In genomic region chr12:79689477-79690155, GRCh38 we compare ENCODE assay signal across 8 cellular contexts. TPM values are rescaled to one million over a fixed set of nuclear protein-coding genes. Genes with fewer than 3 reads are reported as not detected.
DNase-seq lines count a peak whose midpoint lies in the region; ATAC-seq and TF ChIP-seq lines count a peak whose summit lies in the region.

No MANE protein-coding gene starts in this region.

- CTCF ChIA-PET in BJ (lab: Yijun Ruan, JAX): interaction anchor here (0.6 to 1.6 kb wide), 5 partner anchors 95 to 498 kb away, joined by 3 to 4 read pairs (median 3); no protein-coding TSS in a partner anchor

- intact Hi-C loops in adrenal gland (cut with DNase I): no loop called here

- peak; percentile 7 for ATAC-seq in GM18499 (IDR thresholded peaks at IDR 0.05; ENCODE audit: insufficient read depth, unreplicated experiment)
- peak; percentile 32 for ATAC-seq in HG02798 (IDR thresholded peaks at IDR 0.05; ENCODE audit: poor library complexity, unreplicated experiment)

- H3K9me3 ChIP-seq in adrenal gland (replicated peaks in 1 of 3): no peaks in the 10 kb centered on the region

- no peaks in the 10 kb centered on the region for H3K27me3 ChIP-seq in BJ (ENCODE audit: control insufficient read depth, insufficient read depth, low read length)
- no peaks in the 10 kb centered on the region for H3K27me3 ChIP-seq in adrenal gland

- H3K27ac ChIP-seq in adrenal gland: peak overlapping the region; percentile 50 to 97 (median 87)

- TF ChIP-seq CTCF in BJ (IDR thresholded peaks at IDR 0.05; ENCODE audit: insufficient read depth, low read depth, low read length) (no peak), adrenal gland (IDR thresholded peaks at IDR 0.05) (no peak)

- POLR2A ChIA-PET in BJ (lab: Charles Lee): no interaction called here

- DNase-seq in BJ (ENCODE audit: low read depth): no peak
- DNase-seq in NCI-H2171 treated with DMSO at 0.1 percent for 48 hours (lab: John Stamatoyannopoulos, UW): peak; percentile 54
- DNase-seq in adrenal gland: peak; percentile 38 to 60 (median 48)
- peak; percentile 10 to 41 for DNase-seq in hippocampal formation (lab: John Stamatoyannopoulos, UW)
- DNase-seq in retina: peak; percentile 74
- DNase-seq in activated effector memory CD4-positive, alpha-beta T cell treated with anti-CD3 and anti-CD28 coated beads, Interleukin-2, amount 50 U/mL, for 16 hours: no peak

- H3K4me1 ChIP-seq in adrenal gland (replicated peaks in 1 of 2): peaks cover 4 to 38% of the 10 kb centered on the region in 2 donors

- TF ChIP-seq POLR2A in adrenal gland (IDR thresholded peaks at IDR 0.05): peak in 1 of 2 donors; percentile 53

- 0 to 1% (median 0%) methylated on average over 1 to 68 of the region's 68 CpGs for WGBS in adrenal gland, 4 donors

- H3K36me3 ChIP-seq in BJ (ENCODE audit: control insufficient read depth, insufficient read depth, low read length) (no peaks in the 10 kb centered on the region), adrenal gland (replicated peaks in 1 of 2) (no peaks in the 10 kb centered on the region)

- peak overlapping the region; percentile 98 for H3K4me3 ChIP-seq in BJ (ENCODE audit: low read depth, low read length)
- peak overlapping the region; percentile 51 to 95 (median 74) for H3K4me3 ChIP-seq in adrenal gland

RNA-seq across cellular contexts. Expression of gene PAWR, which starts 1.1 kb away (rescaled TPM):
- polyA plus RNA-seq in BJ (2011; rRNA removed): 10.5 and 13.1 TPM in 2 replicates
- polyA minus RNA-seq in BJ (2011; rRNA and poly(A)+ RNA removed): 6.4 and 12.4 TPM in 2 replicates
- total RNA-seq in adrenal gland: 10 to 100 TPM; 15.1 to 63.7 (median 32.8) TPM
- 10 to 100 TPM; 15.5 to 17.2 (median 16.5) TPM for polyA plus RNA-seq in adrenal gland

Comparison
In these comparisons a context has a peak if more than half of its experiments do, and no peak if none do; other contexts are left out.
1. DNase-seq: peak in NCI-H2171 treated with DMSO at 0.1 percent for 48 hours (single experiment), adrenal gland (7 of 7), hippocampal formation (2 of 2) and retina (single experiment); none in BJ (single experiment) and activated effector memory CD4-positive, alpha-beta T cell treated with anti-CD3 and anti-CD28 coated beads, Interleukin-2, amount 50 U/mL, for 16 hours (single experiment).